In genomic region chr22:16815073-16815472, GRCh38 we compare ENCODE assay signal across 11 cellular contexts. TPM values are rescaled to one million over a fixed set of nuclear protein-coding genes. Genes with fewer than 3 reads are reported as not detected.
"Had no signal": no experiment of that assay in that cellular context is flagged by ENCODE, and none has a peak within 500 bp of the region (broad histone marks: within the 10 kb centered on the region; RNA-seq: fewer than 3 reads in every experiment).

No MANE protein-coding gene starts in this region.

- H3K4me2 ChIP-seq: GM23338 had no signal

- H3K4me1 ChIP-seq: HAP-1 had no signal

- ATAC-seq: GM23338, HCT116 had no signal

- H3K9ac ChIP-seq: GM23248 had no signal

- H2AFZ ChIP-seq: GM23248, GM23338 had no signal

- H3K4me3 ChIP-seq: GM23248, GM23338, HAP-1 had no signal

- DNase-seq: GM23248, GOT3, H7, H9, HCEC 1CT, HFFc6 had no signal

- H3K27ac ChIP-seq: GM23248 had no signal

- H3K9me3 ChIP-seq: HAP-1 had no signal

- FAIRE-seq: H1, H54 had no signal

- H3K36me3 ChIP-seq: HAP-1 had no signal

RNA-seq across cellular contexts. Expression of gene XKR3, which starts 10.1 kb away (rescaled TPM):
- total RNA-seq: GM23248, GM23338, H7, H9, HFFc6 had no signal
- polyA plus RNA-seq: GM23248, GM23338, H1 had no signal
